8 cellular contexts compared by ENCODE assay signal in the genomic region with DNA sequence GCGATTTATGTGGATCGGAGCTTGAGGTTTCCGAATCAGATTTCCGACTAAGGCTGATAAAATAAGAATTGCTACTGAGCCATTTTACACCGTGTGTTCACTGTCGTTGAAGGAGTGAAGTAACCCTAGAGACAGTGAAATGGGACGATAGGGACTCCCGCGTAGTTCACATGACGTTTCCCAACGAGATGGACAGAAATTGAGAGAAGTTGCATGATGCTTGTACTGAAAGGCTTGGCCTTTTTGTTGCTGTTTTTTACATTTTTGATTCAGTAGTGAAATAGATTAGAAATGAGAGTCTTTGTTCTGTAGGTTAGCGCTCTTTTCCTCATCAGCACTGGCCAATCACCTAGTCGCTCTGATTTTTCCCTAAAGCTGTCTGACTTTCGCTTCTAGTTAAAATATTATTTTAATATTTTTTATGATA. TPM values are rescaled to one million over a fixed set of nuclear protein-coding genes. Genes with fewer than 3 reads are reported as not detected.
DNase-seq lines count a peak whose midpoint lies in the region; ATAC-seq and TF ChIP-seq lines count a peak whose summit lies in the region.

No MANE protein-coding gene starts in this region.

- peaks cover 24% of the 10 kb centered on the region for H3K4me1 Mint-ChIP-seq in WTC11
- peaks cover 34% of the 10 kb centered on the region for H3K4me1 Mint-ChIP-seq in stimulated activated effector memory CD8-positive, alpha-beta T cell treated with anti-CD3 and anti-CD28 coated beads, Interleukin-12 subunit alpha, Interleukin-12 subunit beta, amount 100 ng/mL, for 72 hours

- H3K27ac ChIP-seq in hepatocyte = peak overlapping the region; percentile 99

- H3K79me2 ChIP-seq in hepatocyte = peaks cover 59% of the 10 kb centered on the region

- TF ChIP-seq CTCF in WTC11 (IDR thresholded peaks at IDR 0.05) = no peak
- TF ChIP-seq CTCF in hepatocyte (IDR thresholded peaks at IDR 0.05; ENCODE audit: poor library complexity) = no peak

- H3K27ac Mint-ChIP-seq in WTC11 = peak overlapping the region; percentile 93
- peak overlapping the region; percentile 97 for H3K27ac Mint-ChIP-seq in stimulated activated effector memory CD8-positive, alpha-beta T cell treated with anti-CD3 and anti-CD28 coated beads, Interleukin-12 subunit alpha, Interleukin-12 subunit beta, amount 100 ng/mL, for 72 hours

- CTCF ChIA-PET in WTC11 (lab: Charles Lee) = interaction anchor here (2.0 to 2.6 kb wide), 3 partner anchors 11 to 58 kb away, joined by 5 to 12 read pairs (median 7); a partner anchor contains a TSS

- no peaks in the 10 kb centered on the region for H3K9me2 ChIP-seq in hepatocyte (replicated peaks; ENCODE audit: insufficient read depth)

- peak; percentile 1 for DNase-seq in NCI-H1694 (lab: John Stamatoyannopoulos, UW)
- DNase-seq in NCI-H1694 treated with DMSO at 0.1 percent for 48 hours (lab: John Stamatoyannopoulos, UW) = no peak
- DNase-seq in WTC11 (ENCODE audit: low spot score) = no peak
- no peak for DNase-seq in hepatocyte (ENCODE audit: low spot score)
- DNase-seq in stimulated activated effector memory CD8-positive, alpha-beta T cell treated with anti-CD3 and anti-CD28 coated beads, Interleukin-12 subunit alpha, Interleukin-12 subunit beta, amount 100 ng/mL, for 72 hours (ENCODE audit: low spot score in 2 of 2) = no peak
- no peak for DNase-seq in NCI-H1048 (lab: John Stamatoyannopoulos, UW)
- no peak for DNase-seq in DMS53 (lab: John Stamatoyannopoulos, UW)

- peaks cover 58% of the 10 kb centered on the region for H4K20me1 ChIP-seq in hepatocyte (ENCODE audit: insufficient read depth, poor library complexity, severe bottlenecking)

- no peaks in the 10 kb centered on the region for H3K36me3 ChIP-seq in hepatocyte (replicated peaks; ENCODE audit: insufficient read depth, low read depth)

- 2% methylated on average over 14 of the region's 14 CpGs for WGBS in hepatocyte (ENCODE audit: low lambda C conversion rate, missing lambda C conversion rate)

- no peaks in the 10 kb centered on the region for H3K27me3 ChIP-seq in hepatocyte

- no peak for ATAC-seq in WTC11
- ATAC-seq in stimulated activated effector memory CD8-positive, alpha-beta T cell treated with anti-CD3 and anti-CD28 coated beads, Interleukin-12 subunit alpha, Interleukin-12 subunit beta, amount 100 ng/mL, for 72 hours = no peak
- no peak for ATAC-seq in GM21423 (IDR thresholded peaks at IDR 0.05; ENCODE audit: unreplicated experiment)

- H2AFZ ChIP-seq in hepatocyte = no peak overlapping the region

- H3K4me3 ChIP-seq in hepatocyte = peak overlapping the region; percentile 97

- H3K36me3 Mint-ChIP-seq in WTC11 = peaks cover 26% of the 10 kb centered on the region
- peaks cover 67% of the 10 kb centered on the region for H3K36me3 Mint-ChIP-seq in stimulated activated effector memory CD8-positive, alpha-beta T cell treated with anti-CD3 and anti-CD28 coated beads, Interleukin-12 subunit alpha, Interleukin-12 subunit beta, amount 100 ng/mL, for 72 hours

- no peaks in the 10 kb centered on the region for H3K9me3 Mint-ChIP-seq in WTC11
- no peaks in the 10 kb centered on the region for H3K9me3 Mint-ChIP-seq in stimulated activated effector memory CD8-positive, alpha-beta T cell treated with anti-CD3 and anti-CD28 coated beads, Interleukin-12 subunit alpha, Interleukin-12 subunit beta, amount 100 ng/mL, for 72 hours

- peak overlapping the region; percentile 98 for H3K4me3 Mint-ChIP-seq in WTC11
- peak overlapping the region; percentile 98 for H3K4me3 Mint-ChIP-seq in stimulated activated effector memory CD8-positive, alpha-beta T cell treated with anti-CD3 and anti-CD28 coated beads, Interleukin-12 subunit alpha, Interleukin-12 subunit beta, amount 100 ng/mL, for 72 hours

- H3K4me2 ChIP-seq in hepatocyte = peak overlapping the region; percentile 88

- H3K27me3 Mint-ChIP-seq in WTC11 (ENCODE audit: low read depth) = peaks cover 4% of the 10 kb centered on the region

- POLR2A ChIA-PET in WTC11 (lab: Charles Lee) = interaction anchor here (0.6 to 0.9 kb wide), 2 partner anchors 44 to 47 kb away, joined by 4 read pairs; no protein-coding TSS in a partner anchor

- H3K4me1 ChIP-seq in hepatocyte (ENCODE audit: insufficient read depth) = peaks cover 13% of the 10 kb centered on the region

- H3K9me3 ChIP-seq in hepatocyte (ENCODE audit: low read depth) = no peaks in the 10 kb centered on the region

TF ChIP-seq in WTC11, 78 proteins besides CTCF, POLR2A, EP300 and RAD21:
- TF ChIP-seq RELA (CRISPR knock-in tag; IDR thresholded peaks at IDR 0.05; ENCODE audit: borderline replicate concordance) (no peak), RORB (CRISPR knock-in tag; IDR thresholded peaks at IDR 0.05) (no peak), FOXP1 (CRISPR knock-in tag; IDR thresholded peaks at IDR 0.05; ENCODE audit: borderline replicate concordance) (no peak), ZNF263 (CRISPR knock-in tag; IDR thresholded peaks at IDR 0.05; ENCODE audit: low read depth) (no peak), NR2C2 (CRISPR knock-in tag; IDR thresholded peaks at IDR 0.05) (no peak), NR1H2 (CRISPR knock-in tag; IDR thresholded peaks at IDR 0.05) (no peak), NFE2L1 (CRISPR knock-in tag; IDR thresholded peaks at IDR 0.05) (no peak), TEAD4 (CRISPR knock-in tag; IDR thresholded peaks at IDR 0.05) (no peak), ZNF423 (CRISPR knock-in tag; IDR thresholded peaks at IDR 0.05) (no peak), TCF7 (CRISPR knock-in tag; IDR thresholded peaks at IDR 0.05; ENCODE audit: low read depth) (no peak), JUN (CRISPR knock-in tag; IDR thresholded peaks at IDR 0.05) (no peak), GRHL2 (CRISPR knock-in tag; IDR thresholded peaks at IDR 0.05; ENCODE audit: insufficient replicate concordance, severe bottlenecking) (no peak), HMGA2 (CRISPR knock-in tag; IDR thresholded peaks at IDR 0.05) (no peak)
- TF ChIP-seq, protein P1, sequence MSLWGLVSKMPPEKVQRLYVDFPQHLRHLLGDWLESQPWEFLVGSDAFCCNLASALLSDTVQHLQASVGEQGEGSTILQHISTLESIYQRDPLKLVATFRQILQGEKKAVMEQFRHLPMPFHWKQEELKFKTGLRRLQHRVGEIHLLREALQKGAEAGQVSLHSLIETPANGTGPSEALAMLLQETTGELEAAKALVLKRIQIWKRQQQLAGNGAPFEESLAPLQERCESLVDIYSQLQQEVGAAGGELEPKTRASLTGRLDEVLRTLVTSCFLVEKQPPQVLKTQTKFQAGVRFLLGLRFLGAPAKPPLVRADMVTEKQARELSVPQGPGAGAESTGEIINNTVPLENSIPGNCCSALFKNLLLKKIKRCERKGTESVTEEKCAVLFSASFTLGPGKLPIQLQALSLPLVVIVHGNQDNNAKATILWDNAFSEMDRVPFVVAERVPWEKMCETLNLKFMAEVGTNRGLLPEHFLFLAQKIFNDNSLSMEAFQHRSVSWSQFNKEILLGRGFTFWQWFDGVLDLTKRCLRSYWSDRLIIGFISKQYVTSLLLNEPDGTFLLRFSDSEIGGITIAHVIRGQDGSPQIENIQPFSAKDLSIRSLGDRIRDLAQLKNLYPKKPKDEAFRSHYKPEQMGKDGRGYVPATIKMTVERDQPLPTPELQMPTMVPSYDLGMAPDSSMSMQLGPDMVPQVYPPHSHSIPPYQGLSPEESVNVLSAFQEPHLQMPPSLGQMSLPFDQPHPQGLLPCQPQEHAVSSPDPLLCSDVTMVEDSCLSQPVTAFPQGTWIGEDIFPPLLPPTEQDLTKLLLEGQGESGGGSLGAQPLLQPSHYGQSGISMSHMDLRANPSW (CRISPR knock-in tag; conservative IDR thresholded peaks at IDR 0.05; ENCODE audit: low read depth) = no peak
- TF ChIP-seq, protein P2, sequence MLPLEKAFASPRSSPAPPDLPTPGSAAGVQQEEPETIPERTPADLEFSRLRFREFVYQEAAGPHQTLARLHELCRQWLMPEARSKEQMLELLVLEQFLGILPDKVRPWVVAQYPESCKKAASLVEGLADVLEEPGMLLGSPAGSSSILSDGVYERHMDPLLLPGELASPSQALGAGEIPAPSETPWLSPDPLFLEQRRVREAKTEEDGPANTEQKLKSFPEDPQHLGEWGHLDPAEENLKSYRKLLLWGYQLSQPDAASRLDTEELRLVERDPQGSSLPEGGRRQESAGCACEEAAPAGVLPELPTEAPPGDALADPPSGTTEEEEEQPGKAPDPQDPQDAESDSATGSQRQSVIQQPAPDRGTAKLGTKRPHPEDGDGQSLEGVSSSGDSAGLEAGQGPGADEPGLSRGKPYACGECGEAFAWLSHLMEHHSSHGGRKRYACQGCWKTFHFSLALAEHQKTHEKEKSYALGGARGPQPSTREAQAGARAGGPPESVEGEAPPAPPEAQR (CRISPR knock-in tag; IDR thresholded peaks at IDR 0.05) = no peak
TF ChIP-seq in WTC11: peak in this region for 0.

RNA-seq across cellular contexts. Expression of a gene that starts 1.3 kb away (rescaled TPM):
- total RNA-seq in WTC11 (2021) = 254 to 264 TPM (median 256 TPM) in 3 replicates
- 88.4 and 98.7 TPM in 2 replicates for total RNA-seq in hepatocyte
- polyA plus RNA-seq in hepatocyte = 81.9 and 92.0 TPM in 2 replicates

RNA-seq across cellular contexts. Expression of a gene that starts 57.8 kb away (rescaled TPM):
- total RNA-seq in WTC11 (2021) = 18.8 to 25.8 TPM (median 23.8 TPM) in 3 replicates
- total RNA-seq in hepatocyte = 3.6 and 5.1 TPM in 2 replicates
- polyA plus RNA-seq in hepatocyte = 3.9 and 5.3 TPM in 2 replicates
